In genomic region chr7:4973728-4974198, GRCh38 we compare ENCODE assay signal across 8 cellular contexts. TPM values are rescaled to one million over a fixed set of nuclear protein-coding genes. Genes with fewer than 3 reads are reported as not detected.
DNase-seq lines count a peak whose midpoint lies in the region; ATAC-seq lines count a peak whose summit lies in the region.

No MANE protein-coding gene starts in this region.

- H3K4me3 ChIP-seq in esophagus (ENCODE audit: low read depth in 1 of 2, low read length in 2 of 2) (peak overlapping the region; percentile 71 to 92), mucosa of stomach (ENCODE audit: low read length) (no peak overlapping the region)

- ATAC-seq in GM21526 (IDR thresholded peaks at IDR 0.05; ENCODE audit: low FRiP score, unreplicated experiment) = peak; percentile 93

- H3K4me3 Mint-ChIP-seq in activated T-cell treated with anti-CD3 and anti-CD28 coated beads, Interleukin-2, amount 50 U/mL, for 24 hours = peak overlapping the region; percentile 94

- H3K27me3 ChIP-seq in esophagus (ENCODE audit: control insufficient read depth in 1 of 2, insufficient read depth in 2 of 2, low read length in 2 of 2) = no peaks in the 10 kb centered on the region
- no peaks in the 10 kb centered on the region for H3K27me3 ChIP-seq in mucosa of stomach (ENCODE audit: control insufficient read depth, insufficient read depth, low read length)

- peak overlapping the region; percentile 98 for H3K27ac Mint-ChIP-seq in activated T-cell treated with anti-CD3 and anti-CD28 coated beads, Interleukin-2, amount 50 U/mL, for 24 hours

- peak overlapping the region; percentile 88 to 92 for H3K27ac ChIP-seq in esophagus (ENCODE audit: low read depth in 2 of 2, low read length in 1 of 2)

- H3K9me3 ChIP-seq in esophagus (ENCODE audit: control insufficient read depth in 2 of 2, insufficient read depth in 1 of 2, low read depth in 1 of 2, low read length in 1 of 2) = no peaks in the 10 kb centered on the region
- no peaks in the 10 kb centered on the region for H3K9me3 ChIP-seq in mucosa of stomach (ENCODE audit: control insufficient read depth, low read length)

- no peaks in the 10 kb centered on the region for H3K4me1 ChIP-seq in esophagus (ENCODE audit: control insufficient read depth in 2 of 2, insufficient read depth in 2 of 2, low read length in 1 of 2)
- H3K4me1 ChIP-seq in mucosa of stomach (ENCODE audit: control insufficient read depth, insufficient read depth, low read length) = no peaks in the 10 kb centered on the region

- peak; percentile 98 for DNase-seq in DMS53 (lab: John Stamatoyannopoulos, UW)
- DNase-seq in HuH-7 (ENCODE audit: low spot score) = peak; percentile 91
- peak; percentile 94 for DNase-seq in OCI-M1 (lab: John Stamatoyannopoulos, UW)
- DNase-seq in activated T-cell treated with anti-CD3 and anti-CD28 coated beads, Interleukin-2, amount 50 U/mL, for 24 hours = peak; percentile 97
- peak; percentile 95 for DNase-seq in stimulated activated CD8-positive, alpha-beta memory T cell treated with anti-CD3 and anti-CD28 coated beads, Interleukin-4, amount 100 ng/mL, for 48 hours

- peaks cover 34% of the 10 kb centered on the region for H3K4me1 Mint-ChIP-seq in activated T-cell treated with anti-CD3 and anti-CD28 coated beads, Interleukin-2, amount 50 U/mL, for 24 hours (ENCODE audit: low read depth)

- H3K36me3 Mint-ChIP-seq in activated T-cell treated with anti-CD3 and anti-CD28 coated beads, Interleukin-2, amount 50 U/mL, for 24 hours (ENCODE audit: low read depth) = peaks cover 31% of the 10 kb centered on the region

- peak overlapping the region; percentile 73 for H3K9ac ChIP-seq in mucosa of stomach (ENCODE audit: low read length)

- H3K36me3 ChIP-seq in esophagus (ENCODE audit: control insufficient read depth in 2 of 2, insufficient read depth in 2 of 2, low read length in 1 of 2) (no peaks in the 10 kb centered on the region), mucosa of stomach (ENCODE audit: control insufficient read depth, insufficient read depth, low read length) (no peaks in the 10 kb centered on the region)

- no peaks in the 10 kb centered on the region for H3K27me3 Mint-ChIP-seq in activated T-cell treated with anti-CD3 and anti-CD28 coated beads, Interleukin-2, amount 50 U/mL, for 24 hours

- H3K9me3 Mint-ChIP-seq in activated T-cell treated with anti-CD3 and anti-CD28 coated beads, Interleukin-2, amount 50 U/mL, for 24 hours = no peaks in the 10 kb centered on the region

- WGBS in esophagus, 2 donors = 3% methylated on average over 37 to 41 of the region's 41 CpGs

RNA-seq across cellular contexts. Expression of gene MMD2, which starts 14.8 kb away (rescaled TPM):
- not detected for polyA plus RNA-seq in esophagus
